8 cellular contexts compared by ENCODE assay signal in the genomic region with DNA sequence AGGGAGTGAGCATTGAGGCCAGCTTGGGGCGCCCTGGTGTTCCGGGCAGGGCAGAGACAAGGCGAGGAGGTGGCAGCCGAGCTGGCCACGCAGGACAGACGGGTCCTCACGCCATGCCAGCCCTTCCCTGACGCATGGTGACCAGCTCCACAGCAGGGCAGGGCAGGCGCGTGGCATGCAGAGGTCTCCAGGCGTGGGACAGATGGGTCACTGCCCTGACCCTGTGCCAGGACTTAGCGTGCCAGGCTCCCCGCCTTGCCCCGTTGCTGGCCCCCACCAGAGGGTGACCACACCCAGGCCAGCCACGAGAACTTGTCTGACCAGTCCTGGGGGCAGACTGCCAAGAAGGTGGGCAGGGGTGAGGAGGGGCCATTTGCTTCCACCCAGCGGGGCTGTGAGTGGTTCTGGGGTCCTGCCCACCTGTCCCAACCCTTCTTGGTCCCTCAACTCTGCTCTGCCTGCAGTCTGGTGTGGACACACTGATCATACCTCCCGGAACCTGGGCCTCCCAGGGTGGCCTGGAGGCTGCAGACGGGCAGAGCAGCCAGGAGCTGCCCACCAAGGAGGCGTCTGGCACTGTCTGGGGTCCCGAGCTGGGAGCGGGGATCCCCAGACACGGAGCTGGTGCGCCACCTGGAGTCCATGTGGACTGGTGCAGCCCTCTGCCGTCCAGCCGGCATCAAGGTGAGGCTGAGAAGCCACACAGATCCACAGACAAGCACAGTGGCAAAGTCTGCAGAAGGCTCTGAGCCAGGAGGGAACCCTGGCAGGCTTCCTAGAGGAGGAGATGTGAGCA. TPM values are rescaled to one million over a fixed set of nuclear protein-coding genes. Genes with fewer than 3 reads are reported as not detected.
DNase-seq lines count a peak whose midpoint lies in the region; ATAC-seq and TF ChIP-seq lines count a peak whose summit lies in the region.

A gene (plus strand): TSS at position 446 of the 796 bp plus-strand sequence. CDS start 834 bp downstream, outside the sequence.

- no peak within 1 kb of the TSS for H2AFZ ChIP-seq in neural progenitor cell (replicated peaks)

- no peak within 1 kb of the TSS for H3K4me3 ChIP-seq in CD8-positive, alpha-beta memory T cell (ENCODE audit: low read length)
- H3K4me3 ChIP-seq in HUES6 (ENCODE audit: low read depth, low read length) (no peak within 1 kb of the TSS), Peyer's patch (no peak within 1 kb of the TSS), neural progenitor cell (no peak within 1 kb of the TSS)

- no peaks in the 10 kb centered on the region for H3K36me3 Mint-ChIP-seq in CD8-positive, alpha-beta memory T cell
- H3K36me3 Mint-ChIP-seq in neural progenitor cell, result no peaks in the 10 kb centered on the region

- H3K36me3 ChIP-seq in CD8-positive, alpha-beta memory T cell (ENCODE audit: insufficient read depth, low read length), result no peaks in the 10 kb centered on the region
- H3K36me3 ChIP-seq in HUES6 (ENCODE audit: control insufficient read depth, insufficient read depth, low read length) (no peaks in the 10 kb centered on the region), Peyer's patch (no peaks in the 10 kb centered on the region), neural progenitor cell (no peaks in the 10 kb centered on the region)

- no peak within 1 kb of the TSS for H3K4me2 ChIP-seq in neural progenitor cell

- peaks cover 12% of the 10 kb centered on the region for H3F3A ChIP-seq in neural progenitor cell (ENCODE audit: low read depth)

- ATAC-seq in HG02885 (IDR thresholded peaks at IDR 0.05; ENCODE audit: poor library complexity, unreplicated experiment), result no peak

- POLR2A ChIA-PET in CD8-positive, alpha-beta memory T cell (lab: Charles Lee), result interaction anchor here (0.7 to 1.0 kb wide), 2 partner anchors 26 to 181 kb away, joined by 4 to 5 read pairs; a partner anchor contains a TSS

- H4K20me1 ChIP-seq in neural progenitor cell (ENCODE audit: low read depth), result no peaks in the 10 kb centered on the region

- peaks cover 2 to 7% of the 10 kb centered on the region in 2 donors for H3K27me3 Mint-ChIP-seq in CD8-positive, alpha-beta memory T cell
- H3K27me3 Mint-ChIP-seq in neural progenitor cell (ENCODE audit: insufficient read depth, low read depth), result peaks cover 6% of the 10 kb centered on the region

- no peaks in the 10 kb centered on the region for H3K9me3 Mint-ChIP-seq in CD8-positive, alpha-beta memory T cell
- no peaks in the 10 kb centered on the region for H3K9me3 Mint-ChIP-seq in neural progenitor cell

- TF ChIP-seq CTCF in Peyer's patch (IDR thresholded peaks at IDR 0.05), result peak; percentile 89 to 98 (median 93)
- TF ChIP-seq CTCF in neural progenitor cell (IDR thresholded peaks at IDR 0.05), result peak; percentile 91

- peak; percentile 73 to 87 (median 76) for DNase-seq in CD8-positive, alpha-beta memory T cell
- DNase-seq in Peyer's patch (peak; percentile 75 to 92 (median 90)), fibroblast of gingiva (ENCODE audit: low read depth) (peak; percentile 51), neural progenitor cell (ENCODE audit: low spot score) (peak; percentile 93), substantia nigra (lab: John Stamatoyannopoulos, UW) (peak in 43 of 49 donors; percentile 13 to 81 (median 51))
- peak; percentile 90 for DNase-seq in activated T-cell treated with anti-CD3 and anti-CD28 coated beads, Interleukin-2, amount 50 U/mL, for 48 hours

- H3K27me3 ChIP-seq in CD8-positive, alpha-beta memory T cell (ENCODE audit: insufficient read depth, low read length, poor library complexity, severe bottlenecking), result no peaks in the 10 kb centered on the region
- peaks cover 9% of the 10 kb centered on the region for H3K27me3 ChIP-seq in HUES6 (ENCODE audit: control insufficient read depth, insufficient read depth, low read length)
- H3K27me3 ChIP-seq in Peyer's patch, result no peaks in the 10 kb centered on the region
- peaks cover 10% of the 10 kb centered on the region for H3K27me3 ChIP-seq in neural progenitor cell

- no peak within 1 kb of the TSS for H3K27ac ChIP-seq in CD8-positive, alpha-beta memory T cell (ENCODE audit: low read depth, low read length)
- H3K27ac ChIP-seq in HUES6 (ENCODE audit: low read depth, low read length), result no peak within 1 kb of the TSS
- H3K27ac ChIP-seq in Peyer's patch, result peak within 1 kb of the TSS in 1 of 4 donors; percentile 40
- H3K27ac ChIP-seq in neural progenitor cell, result no peak within 1 kb of the TSS
- no peak within 1 kb of the TSS for H3K27ac ChIP-seq in substantia nigra (ENCODE audit: low read depth, low read length, poor library complexity, severe bottlenecking)

- peaks cover 13% of the 10 kb centered on the region for H3K4me1 ChIP-seq in CD8-positive, alpha-beta memory T cell (ENCODE audit: insufficient read depth, low read length)
- peaks cover 15% of the 10 kb centered on the region for H3K4me1 ChIP-seq in HUES6 (ENCODE audit: control insufficient read depth, insufficient read depth, low read length)
- peaks cover 8 to 67% (median 15%) of the 10 kb centered on the region in 4 donors for H3K4me1 ChIP-seq in Peyer's patch
- peaks cover 9% of the 10 kb centered on the region for H3K4me1 ChIP-seq in neural progenitor cell

- TF ChIP-seq POLR2A in Peyer's patch (IDR thresholded peaks at IDR 0.05), result no peak

- H3K27ac Mint-ChIP-seq in CD8-positive, alpha-beta memory T cell, result peak within 1 kb of the TSS in 3 of 8 donors; percentile 47 to 60 (median 60)
- H3K27ac Mint-ChIP-seq in neural progenitor cell, result no peak within 1 kb of the TSS

- CTCF ChIA-PET in CD8-positive, alpha-beta memory T cell (lab: Charles Lee), result interaction anchor here (0.8 to 4.6 kb wide), 18 partner anchors 10 to 440 kb away, joined by 3 to 30 read pairs (median 5); a partner anchor contains a TSS

- H3K4me1 Mint-ChIP-seq in CD8-positive, alpha-beta memory T cell, result peaks cover 4 to 15% (median 5%) of the 10 kb centered on the region in 3 donors
- H3K4me1 Mint-ChIP-seq in neural progenitor cell, result peaks cover 3% of the 10 kb centered on the region

- H3K9ac ChIP-seq in HUES6 (ENCODE audit: low read length) (peak within 1 kb of the TSS; percentile 17), neural progenitor cell (no peak within 1 kb of the TSS)

- H3K4me3 Mint-ChIP-seq in CD8-positive, alpha-beta memory T cell, result peak within 1 kb of the TSS in 2 of 7 donors; percentile 6 to 17
- H3K4me3 Mint-ChIP-seq in neural progenitor cell, result peak within 1 kb of the TSS; percentile 55

- no peaks in the 10 kb centered on the region for H3K9me3 ChIP-seq in CD8-positive, alpha-beta memory T cell (ENCODE audit: low read length)
- no peaks in the 10 kb centered on the region for H3K9me3 ChIP-seq in HUES6 (ENCODE audit: control insufficient read depth, insufficient read depth, low read depth, low read length)
- H3K9me3 ChIP-seq in Peyer's patch, result no peaks in the 10 kb centered on the region
- no peaks in the 10 kb centered on the region for H3K9me3 ChIP-seq in neural progenitor cell (ENCODE audit: low read depth)

- H3K79me2 ChIP-seq in neural progenitor cell (ENCODE audit: low read depth), result no peaks in the 10 kb centered on the region

RNA-seq across cellular contexts. Expression of the gene that starts here (rescaled TPM):
- not detected for total RNA-seq in CD8-positive, alpha-beta memory T cell
- polyA plus RNA-seq in CD8-positive, alpha-beta memory T cell, result not detected
- total RNA-seq in Peyer's patch (not detected), neural progenitor cell (ENCODE audit: low replicate concordance) (not detected in 2 replicates)

Comparison
In these comparisons a context has a peak if more than half of its experiments do, and no peak if none do; other contexts are left out.
1. Peak in DNase-seq in CD8-positive, alpha-beta memory T cell; RNA of the gene not detected or under 1 TPM.
2. Peak in DNase-seq in Peyer's patch; RNA of the gene not detected or under 1 TPM.
3. Peak in DNase-seq in neural progenitor cell; RNA of the gene not detected or under 1 TPM.